In genomic region chr9:133572821-133573361, GRCh38 we compare ENCODE assay signal across 11 cellular contexts. TPM values are rescaled to one million over a fixed set of nuclear protein-coding genes. Genes with fewer than 3 reads are reported as not detected.
A peak's percentile ranks its signal among the peaks of the same experiment; 100 is the strongest.
DNase-seq lines count a peak whose midpoint lies in the region; ATAC-seq, FAIRE-seq and TF ChIP-seq lines count a peak whose summit lies in the region.
"Had no signal": no experiment of that assay in that cellular context is flagged by ENCODE, and none has a peak within 500 bp of the region (broad histone marks: within the 10 kb centered on the region; RNA-seq: fewer than 3 reads in every experiment).

No MANE protein-coding gene starts in this region.

- H3K4me1 ChIP-seq in liver (ENCODE audit: control insufficient read depth in 4 of 4, insufficient read depth in 4 of 4, low read length in 3 of 4) (no peaks in the 10 kb centered on the region), right lobe of liver (no peaks in the 10 kb centered on the region)

- H3K36me3 ChIP-seq in liver (ENCODE audit: control insufficient read depth in 4 of 4, insufficient read depth in 3 of 4, low read depth in 1 of 4, low read length in 3 of 4) (no peaks in the 10 kb centered on the region), right lobe of liver (no peaks in the 10 kb centered on the region)

- H3K4me3 ChIP-seq in liver (ENCODE audit: low read depth in 1 of 3, low read length in 3 of 3) (no peak overlapping the region), right lobe of liver (no peak overlapping the region), coronary artery (peak overlapping the region; percentile 19)

- H3K27me3 ChIP-seq in liver (ENCODE audit: control insufficient read depth in 4 of 4, insufficient read depth in 4 of 4, low read length in 3 of 4) (no peaks in the 10 kb centered on the region), right lobe of liver (no peaks in the 10 kb centered on the region)

- TF ChIP-seq CTCF in liver (IDR thresholded peaks at IDR 0.05; ENCODE audit: low read depth, low read length, missing input control) = no peak
- TF ChIP-seq CTCF in right lobe of liver (IDR thresholded peaks at IDR 0.05) = no peak
- TF ChIP-seq CTCF in coronary artery (IDR thresholded peaks at IDR 0.05) = no peak

- no peak overlapping the region for H3K9ac ChIP-seq in liver (ENCODE audit: low read depth in 1 of 2, low read length in 2 of 2)

- intact Hi-C loops in right lobe of liver (cut with DNase I) = no loop called here

- H3K9me3 ChIP-seq in liver (ENCODE audit: control insufficient read depth in 4 of 4, low read length in 3 of 4) (no peaks in the 10 kb centered on the region), right lobe of liver (no peaks in the 10 kb centered on the region)

- no peak for ATAC-seq in right lobe of liver
- ATAC-seq in HG02678 (IDR thresholded peaks at IDR 0.05; ENCODE audit: unreplicated experiment) = no peak
- ATAC-seq: HepG2 had no signal

- TF ChIP-seq RAD21 in liver (IDR thresholded peaks at IDR 0.05) = no peak

- TF ChIP-seq POLR2A in right lobe of liver (IDR thresholded peaks at IDR 0.05) = no peak
- TF ChIP-seq POLR2A in GM12892 (IDR thresholded peaks at IDR 0.05; ENCODE audit: low read depth, low read length) = no peak

- 73% methylated on average over 15 of the region's 15 CpGs for WGBS in liver
- no CpG with 5 or more reads among the region's 15 CpGs for WGBS in right lobe of liver (ENCODE audit: insufficient coverage, low coverage, low lambda C conversion rate, missing lambda C conversion rate)

- H3K27ac ChIP-seq in liver (ENCODE audit: low read depth in 1 of 2, low read length in 2 of 2) = peak overlapping the region in 1 of 2 donors; percentile 30
- H3K27ac ChIP-seq in right lobe of liver = no peak overlapping the region
- peak overlapping the region in 1 of 2 donors; percentile 52 for H3K27ac ChIP-seq in coronary artery

- no peak for DNase-seq in right lobe of liver
- DNase-seq in coronary artery (ENCODE audit: low spot score) = no peak
- DNase-seq in midbrain (lab: John Stamatoyannopoulos, UW) = peak; percentile 77
- DNase-seq in GM12892 (ENCODE audit: insufficient read length) = no peak
- no peak for DNase-seq in H4 (ENCODE audit: low spot score)
- no peak for DNase-seq in NCI-H1930 (lab: John Stamatoyannopoulos, UW)
- DNase-seq: EL had no signal

- FAIRE-seq in GM12892 (lab: Jason Lieb, UNC) = no peak
- FAIRE-seq: HepG2 had no signal

TF ChIP-seq in liver, 16 proteins besides CTCF, POLR2A, EP300 and RAD21:
- TF ChIP-seq JUND (IDR thresholded peaks at IDR 0.05) = no peak
- TF ChIP-seq NR2F2 (IDR thresholded peaks at IDR 0.05) = peak; percentile 79
TF ChIP-seq in liver: peak in this region for 1.

RNA-seq across cellular contexts. Expression of gene FAM163B, which starts 36.3 kb away (rescaled TPM):
- total RNA-seq in liver = 1 to 10 TPM; 3.0 to 3.7 TPM
- 1 to 10 TPM; 2.1 to 4.0 TPM for polyA plus RNA-seq in liver
- total RNA-seq in right lobe of liver = 1 to 10 TPM; 1.6 to 5.8 (median 3.0) TPM
- polyA plus RNA-seq in GM12892 (2012; ENCODE audit: missing spikeins) = not detected
- total RNA-seq in H4 (2014; rRNA removed; shearing (Covaris generic)) = not detected in 2 replicates
- total RNA-seq: chondrocyte, HepG2 had no signal
- polyA plus RNA-seq: HepG2 had no signal

RNA-seq across cellular contexts. Expression of gene ADAMTSL2, which starts 38.4 kb away (rescaled TPM):
- total RNA-seq in liver (10 to 100 TPM in 1 of 2 donors, 1 to 10 TPM in 1; 1.8 to 18.2 TPM), right lobe of liver (10 to 100 TPM in 3 of 6 experiments, 1 to 10 TPM in 3; 9.2 to 24.8 (median 12.7) TPM)
- polyA plus RNA-seq in liver = 10 to 100 TPM in 1 of 2 donors, 1 to 10 TPM in 1; 3.8 to 11.6 TPM
- not detected for polyA plus RNA-seq in GM12892 (2012; ENCODE audit: missing spikeins)
- total RNA-seq in H4 (2014; rRNA removed; shearing (Covaris generic)) = not detected in 2 replicates

RNA-seq across cellular contexts. Expression of gene MYMK, which starts 48.1 kb away (rescaled TPM):
- not detected for total RNA-seq in liver
- polyA plus RNA-seq in liver = not detected
- total RNA-seq in right lobe of liver = not detected
- not detected for polyA plus RNA-seq in GM12892 (2012; ENCODE audit: missing spikeins)
- total RNA-seq in H4 (2014; rRNA removed; shearing (Covaris generic)) = not detected in 2 replicates
- total RNA-seq: chondrocyte, HepG2 had no signal
- polyA plus RNA-seq: HepG2 had no signal
